Comparison of ENCODE assay signal across 27 cellular contexts in genomic region chr6:4341078-4341797, GRCh38.
"Had no signal": no experiment of that assay in that cellular context is flagged by ENCODE, and none has a peak within 500 bp of the region (broad histone marks: within the 10 kb centered on the region; RNA-seq: fewer than 3 reads in every experiment).

No MANE protein-coding gene starts in this region.

- H3K36me3 Mint-ChIP-seq: immature natural killer cell; memory B cell; naive B cell; natural killer cell treated with Interleukin-12 subunit alpha and Interleukin-12 subunit beta and Interleukin-15 and Interleukin-18, amount 100 ng/mL, for 72 hours; neural progenitor cell had no signal

- H2AFZ ChIP-seq: neural progenitor cell had no signal

- H3K4me3 ChIP-seq: colonic mucosa, lung, neural progenitor cell, prostate gland, right atrium auricular region, smooth muscle cell, suprapubic skin, transverse colon, vagina had no signal

- H3K9me3 ChIP-seq: colonic mucosa, prostate gland, right atrium auricular region, suprapubic skin, transverse colon, vagina had no signal

- H3K9ac ChIP-seq: neural progenitor cell had no signal

- H3K36me3 ChIP-seq: colonic mucosa, neural progenitor cell, prostate gland, right atrium auricular region, suprapubic skin, transverse colon, vagina had no signal

- H3K4me3 Mint-ChIP-seq: dendritic cell treated with granulocyte-macrophage colony-stimulating factor and Interleukin-4, amounts not matched to agents 40 ng/mL and 50 ng/mL, for 4 days; endodermal cell; immature natural killer cell; memory B cell; naive B cell; natural killer cell treated with Interleukin-12 subunit alpha and Interleukin-12 subunit beta and Interleukin-15 and Interleukin-18, amount 100 ng/mL, for 72 hours; neural progenitor cell; stimulated activated naive CD8-positive, alpha-beta T cell treated with anti-CD3 and anti-CD28 coated beads, Interleukin-15, amount 100 ng/mL, for 72 hours had no signal

- H3K27ac ChIP-seq: colonic mucosa, epithelial cell of prostate, foreskin keratinocyte, neural progenitor cell, prostate gland, right atrium auricular region, suprapubic skin, transverse colon, vagina had no signal

- H3K4me1 Mint-ChIP-seq: endodermal cell; immature natural killer cell; stimulated activated naive CD8-positive, alpha-beta T cell treated with anti-CD3 and anti-CD28 coated beads, Interleukin-15, amount 100 ng/mL, for 72 hours had no signal

- H3K4me1 ChIP-seq: colonic mucosa, foreskin keratinocyte, neural progenitor cell, prostate gland, right atrium auricular region, suprapubic skin, vagina had no signal

- DNase-seq: colonic mucosa; effector CD8-positive, alpha-beta T cell; endodermal cell; foreskin keratinocyte; hypothalamus; immature natural killer cell; naive B cell; stimulated activated CD4-positive, alpha-beta T cell treated with anti-CD3 and anti-CD28 coated beads, Interleukin-12 subunit alpha, Interleukin-12 subunit beta, amount 100 ng/mL, for 4 hours; stimulated activated CD4-positive, alpha-beta T cell treated with anti-CD3 and anti-CD28 coated beads, Interleukin-1b, Interleukin-23, amount 100 ng/mL, for 48 hours; stimulated activated CD4-positive, alpha-beta T cell treated with anti-CD3 and anti-CD28 coated beads, Interleukin-4, amount 100 ng/mL, for 1 hour; stimulated activated CD8-positive, alpha-beta memory T cell treated with anti-CD3 and anti-CD28 coated beads, Interleukin-4, amount 100 ng/mL, for 48 hours; stimulated activated naive CD8-positive, alpha-beta T cell treated with anti-CD3 and anti-CD28 coated beads, Interleukin-15, amount 100 ng/mL, for 72 hours; transverse colon had no signal

- ATAC-seq: esophagus mucosa; foreskin keratinocyte; left lobe of liver; natural killer cell treated with Interleukin-12 subunit alpha and Interleukin-12 subunit beta and Interleukin-15 and Interleukin-18, amount 100 ng/mL, for 72 hours; sciatic nerve; stimulated activated naive CD8-positive, alpha-beta T cell treated with anti-CD3 and anti-CD28 coated beads, Interleukin-15, amount 100 ng/mL, for 72 hours had no signal

- H3K4me2 ChIP-seq: neural progenitor cell, smooth muscle cell had no signal

- H3K27me3 Mint-ChIP-seq: dendritic cell treated with granulocyte-macrophage colony-stimulating factor and Interleukin-4, amounts not matched to agents 40 ng/mL and 50 ng/mL, for 4 days had no signal

- H3K27me3 ChIP-seq: colonic mucosa, foreskin keratinocyte, neural progenitor cell, right atrium auricular region, suprapubic skin, transverse colon, vagina had no signal

- H3K27ac Mint-ChIP-seq: dendritic cell treated with granulocyte-macrophage colony-stimulating factor and Interleukin-4, amounts not matched to agents 40 ng/mL and 50 ng/mL, for 4 days; endodermal cell; immature natural killer cell; memory B cell; natural killer cell treated with Interleukin-12 subunit alpha and Interleukin-12 subunit beta and Interleukin-15 and Interleukin-18, amount 100 ng/mL, for 72 hours had no signal

- H3K9me3 Mint-ChIP-seq: dendritic cell treated with granulocyte-macrophage colony-stimulating factor and Interleukin-4, amounts not matched to agents 40 ng/mL and 50 ng/mL, for 4 days; endodermal cell; immature natural killer cell; memory B cell; natural killer cell treated with Interleukin-12 subunit alpha and Interleukin-12 subunit beta and Interleukin-15 and Interleukin-18, amount 100 ng/mL, for 72 hours; stimulated activated naive CD8-positive, alpha-beta T cell treated with anti-CD3 and anti-CD28 coated beads, Interleukin-15, amount 100 ng/mL, for 72 hours had no signal
